13 cellular contexts compared by ENCODE assay signal in genomic region chr6:30323806-30324205, GRCh38. TPM values are rescaled to one million over a fixed set of nuclear protein-coding genes. Genes with fewer than 3 reads are reported as not detected.
DNase-seq lines count a peak whose midpoint lies in the region; ATAC-seq and TF ChIP-seq lines count a peak whose summit lies in the region.
"Had no signal": no experiment of that assay in that cellular context is flagged by ENCODE, and none has a peak within 500 bp of the region (broad histone marks: within the 10 kb centered on the region; RNA-seq: fewer than 3 reads in every experiment).

No MANE protein-coding gene starts in this region.

- in situ Hi-C loops in G401 (cut with HindIII; ENCODE audit: low sequenced_read_pairs) (no loop called here), GM13976 (cut with MboI; ENCODE audit: low sequenced_read_pairs, unreplicated experiment) (no loop called here), ACHN (cut with HindIII; ENCODE audit: low pct_ligation_motif_present, low pct_unique_long_range_greater_than_20kb, low sequenced_read_pairs) (no loop called here)

- H3K36me3 Mint-ChIP-seq in CD4-positive, alpha-beta memory T cell: peaks cover 7 to 37% of the 10 kb centered on the region in 2 donors
- H3K36me3 Mint-ChIP-seq in GM23338 (ENCODE audit: low read depth) (peaks cover 19% of the 10 kb centered on the region), T-helper 17 cell (ENCODE audit: low read depth) (peaks cover 10% of the 10 kb centered on the region)

- no peaks in the 10 kb centered on the region for H3K9me2 ChIP-seq in GM23338 (ENCODE audit: insufficient read depth)

- peaks cover 84% of the 10 kb centered on the region for H3K79me2 ChIP-seq in GM23338 (replicated peaks; ENCODE audit: insufficient read depth)

- CTCF ChIA-PET in CD4-positive, alpha-beta memory T cell (lab: Charles Lee; ENCODE audit: partially characterized antibody): no interaction called here

- no peak for ATAC-seq in GM23338
- no peak for ATAC-seq in T-helper 17 cell
- ATAC-seq: foreskin keratinocyte had no signal

- peak overlapping the region; percentile 77 for H3K4me2 ChIP-seq in GM23338

- H4K20me1 ChIP-seq in GM23338 (replicated peaks; ENCODE audit: insufficient read depth): peaks cover 5% of the 10 kb centered on the region

- H3K27ac ChIP-seq in CD4-positive, alpha-beta memory T cell (ENCODE audit: low read depth, low read length): no peak overlapping the region
- H3K27ac ChIP-seq in GM23338 (ENCODE audit: low read depth) (peak overlapping the region; percentile 96), epithelial cell of prostate (peak overlapping the region; percentile 95)

- H3K9me3 Mint-ChIP-seq in CD4-positive, alpha-beta memory T cell: peaks cover 0 to under 1% (median 0%) of the 10 kb centered on the region in 8 donors
- H3K9me3 Mint-ChIP-seq in GM23338: no peaks in the 10 kb centered on the region
- H3K9me3 Mint-ChIP-seq: nephron had no signal

- no peaks in the 10 kb centered on the region for H3K27me3 Mint-ChIP-seq in CD4-positive, alpha-beta memory T cell
- peaks cover 18% of the 10 kb centered on the region for H3K27me3 Mint-ChIP-seq in GM23338 (ENCODE audit: insufficient read depth, low read depth, poor library complexity)
- no peaks in the 10 kb centered on the region for H3K27me3 Mint-ChIP-seq in T-helper 17 cell

- no peak for DNase-seq in CD4-positive, alpha-beta memory T cell
- DNase-seq in GM23338 (ENCODE audit: low spot score) (no peak), T-helper 17 cell (no peak), epithelial cell of prostate (ENCODE audit: low read depth, low spot score) (no peak), hypothalamus (lab: John Stamatoyannopoulos, UW) (no peak), G401 (ENCODE audit: low spot score) (no peak), GM13976 (ENCODE audit: low spot score) (no peak), ACHN (no peak)
- DNase-seq: amygdala, Karpas-422, transverse colon had no signal

- no peaks in the 10 kb centered on the region for H3K36me3 ChIP-seq in CD4-positive, alpha-beta memory T cell (ENCODE audit: insufficient read depth, low read length)
- no peaks in the 10 kb centered on the region for H3K36me3 ChIP-seq in GM23338 (ENCODE audit: insufficient read depth)
- H3K36me3 ChIP-seq: transverse colon had no signal

- no peaks in the 10 kb centered on the region for H3K27me3 ChIP-seq in CD4-positive, alpha-beta memory T cell (ENCODE audit: insufficient read depth, low read length)
- no peaks in the 10 kb centered on the region for H3K27me3 ChIP-seq in GM23338 (ENCODE audit: insufficient read depth)
- H3K27me3 ChIP-seq: foreskin keratinocyte, transverse colon had no signal

- H3F3A ChIP-seq in GM23338 (replicated peaks; ENCODE audit: low read depth): no peaks in the 10 kb centered on the region

- no peak overlapping the region for H2AFZ ChIP-seq in GM23338

- H3K4me3 ChIP-seq in CD4-positive, alpha-beta memory T cell (ENCODE audit: low read length in 2 of 2): no peak overlapping the region
- peak overlapping the region; percentile 61 for H3K4me3 ChIP-seq in GM23338
- H3K4me3 ChIP-seq: transverse colon had no signal

- H3K4me1 Mint-ChIP-seq in CD4-positive, alpha-beta memory T cell: peaks cover 57 to 94% (median 72%) of the 10 kb centered on the region in 4 donors
- H3K4me1 Mint-ChIP-seq in GM23338 (peaks cover 62% of the 10 kb centered on the region), T-helper 17 cell (peaks cover 52% of the 10 kb centered on the region)

- intact Hi-C loops in CD4-positive, alpha-beta memory T cell (cut with micrococcal nuclease): no loop called here

- H3K4me1 ChIP-seq in CD4-positive, alpha-beta memory T cell (ENCODE audit: insufficient read depth, low read length): peaks cover 76% of the 10 kb centered on the region
- peaks cover 52% of the 10 kb centered on the region for H3K4me1 ChIP-seq in GM23338 (ENCODE audit: insufficient read depth)

- H3K4me3 Mint-ChIP-seq in CD4-positive, alpha-beta memory T cell: peak overlapping the region in 4 of 8 donors; percentile 25 to 61 (median 42)
- H3K4me3 Mint-ChIP-seq in GM23338: no peak overlapping the region; the same call in 2 of the 3 replicates
- H3K4me3 Mint-ChIP-seq in T-helper 17 cell: no peak overlapping the region

- TF ChIP-seq CTCF in GM23338 (conservative IDR thresholded peaks at IDR 0.05; ENCODE audit: low read depth in 2 of 2): no peak
- TF ChIP-seq CTCF in GM13976 (IDR thresholded peaks at IDR 0.05; ENCODE audit: borderline replicate concordance, control extremely low read depth, extremely low read depth, insufficient read depth, missing control alignments): no peak

- POLR2A ChIA-PET in CD4-positive, alpha-beta memory T cell (lab: Charles Lee; ENCODE audit: partially characterized antibody): no interaction called here

- H3K9me3 ChIP-seq in CD4-positive, alpha-beta memory T cell (ENCODE audit: control insufficient read depth in 1 of 2, low read length in 2 of 2): no peaks in the 10 kb centered on the region
- no peaks in the 10 kb centered on the region for H3K9me3 ChIP-seq in T-helper 17 cell (ENCODE audit: control insufficient read depth, low read length, poor library complexity, severe bottlenecking)
- H3K9me3 ChIP-seq: transverse colon had no signal

- H3K27ac Mint-ChIP-seq in CD4-positive, alpha-beta memory T cell: peak overlapping the region in 4 of 7 donors; percentile 63 to 100 (median 81)
- H3K27ac Mint-ChIP-seq in GM23338: no peak overlapping the region
- H3K27ac Mint-ChIP-seq in T-helper 17 cell: peak overlapping the region; percentile 29

TF ChIP-seq in GM23338, 12 proteins besides CTCF, POLR2A, EP300 and RAD21:
- no peak for TF ChIP-seq EZH2phosphoT487 (IDR thresholded peaks at IDR 0.05; ENCODE audit: unreplicated experiment)
- TF ChIP-seq EZH2 (IDR thresholded peaks at IDR 0.05; ENCODE audit: low read depth, unreplicated experiment): no peak
- no peak for TF ChIP-seq REST (IDR thresholded peaks at IDR 0.05; ENCODE audit: unreplicated experiment)
- no peak for TF ChIP-seq STAT1 (IDR thresholded peaks at IDR 0.05; ENCODE audit: unreplicated experiment)
- no peak for TF ChIP-seq JUNB (IDR thresholded peaks at IDR 0.05; ENCODE audit: unreplicated experiment)
- no peak for TF ChIP-seq ZNF331 (CRISPR knock-in tag; IDR thresholded peaks at IDR 0.05; ENCODE audit: low read depth)
- TF ChIP-seq NANOG (IDR thresholded peaks at IDR 0.05; ENCODE audit: borderline replicate concordance): no peak
- no peak for TF ChIP-seq CREB1 (CRISPR knock-in tag; IDR thresholded peaks at IDR 0.05; ENCODE audit: low read depth)

RNA-seq across cellular contexts. Expression of gene TRIM39, which starts 2.9 kb away (rescaled TPM):
- total RNA-seq in CD4-positive, alpha-beta memory T cell: 10 to 100 TPM; 27.7 to 30.9 TPM
- polyA plus RNA-seq in CD4-positive, alpha-beta memory T cell: 10 to 100 TPM in 1 of 2 donors, 1 to 10 TPM in 1; 6.9 to 18.6 TPM
- total RNA-seq in GM23338 (2014; rRNA removed; shearing (Covaris generic)): 14.6 and 19.2 TPM in 2 replicates
- polyA plus RNA-seq in GM23338 (2016; fragmentation: Nextera tagmentation; extraction: Ambion mirVana): 5.4 and 5.9 TPM in 2 replicates
- total RNA-seq in T-helper 17 cell: 10 to 100 TPM; 41.4 to 47.3 TPM
- total RNA-seq in G401 (2014; rRNA removed; shearing (Covaris generic)): 24.6 and 25.7 TPM in 2 replicates

RNA-seq across cellular contexts. Expression of gene RPP21, which starts 21.1 kb away (rescaled TPM):
- 10 to 100 TPM; 51.6 to 57.6 TPM for total RNA-seq in CD4-positive, alpha-beta memory T cell
- 10 to 100 TPM; 81.6 to 81.8 TPM for polyA plus RNA-seq in CD4-positive, alpha-beta memory T cell
- total RNA-seq in GM23338 (2014; rRNA removed; shearing (Covaris generic)): 63.7 and 79.3 TPM in 2 replicates
- 161 and 178 TPM in 2 replicates for polyA plus RNA-seq in GM23338 (2016; fragmentation: Nextera tagmentation; extraction: Ambion mirVana)
- 10 to 100 TPM; 34.1 to 38.5 TPM for total RNA-seq in T-helper 17 cell
- 71.4 and 112 TPM in 2 replicates for total RNA-seq in G401 (2014; rRNA removed; shearing (Covaris generic))
